In the genomic region with DNA sequence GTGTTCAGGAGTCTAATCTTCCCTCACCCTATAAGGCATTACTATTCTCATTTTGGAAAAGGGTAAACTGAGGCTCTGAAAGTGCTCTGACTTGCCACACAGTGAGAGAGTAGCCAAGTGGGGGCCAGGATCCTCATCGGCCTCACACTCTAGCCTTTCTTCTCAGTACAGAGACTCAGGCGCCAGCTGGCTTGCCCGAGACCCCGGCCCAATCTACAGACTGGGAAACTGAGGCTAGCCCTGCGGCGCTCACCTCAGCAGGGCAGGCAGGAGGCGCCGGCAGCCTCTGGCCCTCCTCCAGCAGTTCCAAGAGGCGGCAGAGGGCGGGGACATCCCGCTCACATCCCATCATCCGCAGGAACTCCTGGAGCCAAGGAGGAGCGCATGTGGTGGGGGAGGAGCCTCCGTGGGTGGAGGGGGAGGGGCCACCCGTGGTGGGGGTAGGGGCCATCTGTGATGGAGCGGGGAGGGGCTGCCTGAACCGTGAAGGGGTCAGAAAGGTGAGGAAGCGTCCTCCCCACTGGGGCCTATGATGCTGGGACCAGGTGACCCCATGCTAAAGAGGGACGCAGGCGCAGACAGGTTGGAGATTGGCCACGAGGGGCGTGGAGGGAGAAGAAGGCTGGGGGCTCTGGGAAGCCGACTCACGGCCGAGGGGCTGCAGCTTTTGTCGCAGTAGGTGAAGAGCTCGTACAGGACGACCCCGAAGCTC, we compare ENCODE assay signal across 9 cellular contexts. TPM values are rescaled to one million over a fixed set of nuclear protein-coding genes. Genes with fewer than 3 reads are reported as not detected.
DNase-seq lines count a peak whose midpoint lies in the region; ATAC-seq, FAIRE-seq and TF ChIP-seq lines count a peak whose summit lies in the region.
"Had no signal": no experiment of that assay in that cellular context is flagged by ENCODE, and none has a peak within 500 bp of the region (broad histone marks: within the 10 kb centered on the region; RNA-seq: fewer than 3 reads in every experiment).

No MANE protein-coding gene starts in this region.

- H3K4me2 ChIP-seq in A549: peak overlapping the region; percentile 100

- H3K27ac ChIP-seq in A549 (peak overlapping the region; percentile 88 to 89), HUES48 (ENCODE audit: low read depth, low read length) (peak overlapping the region; percentile 85)

- no peak for TF ChIP-seq RAD21 in A549 (conservative IDR thresholded peaks at IDR 0.05 in 1 of 2, IDR thresholded peaks at IDR 0.05 in 1 of 2)

- H3K9ac ChIP-seq in HUES48 (ENCODE audit: low read depth, low read length): peak overlapping the region; percentile 62

- FAIRE-seq in A549 (lab: Jason Lieb, UNC): no peak

- peaks cover 3% of the 10 kb centered on the region; the same call in 1 of the 2 replicates for H3K27me3 ChIP-seq in HUES48 (ENCODE audit: control insufficient read depth, insufficient read depth, low read length)

- H3K4me3 ChIP-seq in A549 (peak overlapping the region; percentile 55), HUES48 (ENCODE audit: low read depth, low read length) (peak overlapping the region; percentile 77)

- H3K4me3 Mint-ChIP-seq in WTC11: peak overlapping the region; percentile 83

- peaks cover 20% of the 10 kb centered on the region for H3K27me3 Mint-ChIP-seq in WTC11 (ENCODE audit: low read depth)

- TF ChIP-seq EP300 in A549 (IDR thresholded peaks at IDR 0.05): no peak

- DNase-seq in A549 (ENCODE audit: low read depth in 1 of 2, low spot score in 1 of 2) (peak; percentile 82 to 87), WTC11 (ENCODE audit: low spot score) (peak; percentile 92), iris pigment epithelial cell (ENCODE audit: low read depth) (peak; percentile 47), dedifferentiated amniotic fluid mesenchymal stem cell (ENCODE audit: extremely low spot score) (no peak)
- no peak for DNase-seq in activated effector memory CD4-positive, alpha-beta T cell treated with Interleukin-2 at 50 U/mL for 16 hours

- no peaks in the 10 kb centered on the region for H3K36me3 ChIP-seq in HUES48 (ENCODE audit: control insufficient read depth, insufficient read depth, low read length)

- POLR2A ChIA-PET in A549 (lab: Yijun Ruan, JAX) (interaction anchor here (0.7 to 1.3 kb wide), 5 partner anchors 13 to 111 kb away, joined by 3 to 9 read pairs (median 4); a partner anchor contains a TSS), WTC11 (lab: Charles Lee) (interaction anchor here (0.6 to 1.8 kb wide), 6 partner anchors 12 to 427 kb away, joined by 3 to 11 read pairs (median 6); a partner anchor contains a TSS)

- H3K36me3 Mint-ChIP-seq in WTC11: no peaks in the 10 kb centered on the region

- CTCF ChIA-PET in A549 (lab: Yijun Ruan, JAX): interaction anchor here (0.7 to 1.2 kb wide), 3 partner anchors 11 to 45 kb away, joined by 3 to 4 read pairs (median 3); a partner anchor contains a TSS
- CTCF ChIA-PET in WTC11 (lab: Charles Lee): interaction anchor here (0.6 to 1.8 kb wide), 24 partner anchors 12 to 693 kb away, joined by 3 to 35 read pairs (median 4); a partner anchor contains a TSS

- 2% methylated on average over 13 of the region's 29 CpGs for WGBS in A549 (ENCODE audit: missing lambda C conversion rate)

- no peaks in the 10 kb centered on the region for H3K9me3 Mint-ChIP-seq in WTC11

- H3K27ac Mint-ChIP-seq in WTC11: peak overlapping the region; percentile 99

- TF ChIP-seq CTCF in A549 (IDR thresholded peaks at IDR 0.05) (no peak), WTC11 (IDR thresholded peaks at IDR 0.05) (no peak)

- ATAC-seq in A549 (peak; percentile 79 to 84), WTC11 (peak; percentile 67), GM19452 (IDR thresholded peaks at IDR 0.05; ENCODE audit: unreplicated experiment) (no peak), GM18909 (IDR thresholded peaks at IDR 0.05; ENCODE audit: poor library complexity, unreplicated experiment) (no peak)

- H3K4me1 Mint-ChIP-seq in WTC11: peaks cover 18% of the 10 kb centered on the region

- no peak for TF ChIP-seq POLR2A in A549 (IDR thresholded peaks at IDR 0.05; ENCODE audit: low read length)

- H3K4me1 ChIP-seq in A549: peaks cover 4% of the 10 kb centered on the region; the same call in 1 of the 3 replicates
- peaks cover 5% of the 10 kb centered on the region; the same call in 1 of the 2 replicates for H3K4me1 ChIP-seq in HUES48 (ENCODE audit: control insufficient read depth, insufficient read depth, low read length)

- H3K9me3 ChIP-seq in A549 (no peaks in the 10 kb centered on the region), HUES48 (ENCODE audit: control insufficient read depth, insufficient read depth, low read length) (no peaks in the 10 kb centered on the region)

TF ChIP-seq in A549, 52 proteins besides CTCF, POLR2A, EP300 and RAD21 (continues in another document):
- TF ChIP-seq JUN (IDR thresholded peaks at IDR 0.05): 0 out of 5 replicates have a peak, but pooled peaks of 1 of the 2 experiments have one; percentile 8
- TF ChIP-seq, protein P1, sequence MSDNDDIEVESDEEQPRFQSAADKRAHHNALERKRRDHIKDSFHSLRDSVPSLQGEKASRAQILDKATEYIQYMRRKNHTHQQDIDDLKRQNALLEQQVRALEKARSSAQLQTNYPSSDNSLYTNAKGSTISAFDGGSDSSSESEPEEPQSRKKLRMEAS (IDR thresholded peaks at IDR 0.05): peak; percentile 47; the same call in 1 of the 2 replicates
- no peak for TF ChIP-seq ZC3H11A (IDR thresholded peaks at IDR 0.05)
- peak; percentile 85 for TF ChIP-seq KDM1A (IDR thresholded peaks at IDR 0.05; ENCODE audit: low read depth)

TF ChIP-seq in WTC11, 78 proteins besides CTCF, POLR2A, EP300 and RAD21 (continues in another document):
- no peak for TF ChIP-seq PRRX2 (CRISPR knock-in tag; IDR thresholded peaks at IDR 0.05)
- TF ChIP-seq GTF2I (CRISPR knock-in tag; conservative IDR thresholded peaks at IDR 0.05): peak; percentile 98
- TF ChIP-seq NR3C1 (CRISPR knock-in tag; conservative IDR thresholded peaks at IDR 0.05; ENCODE audit: low read depth): no peak
- no peak for TF ChIP-seq SMAD4 (CRISPR knock-in tag; IDR thresholded peaks at IDR 0.05)
- TF ChIP-seq, protein P2, sequence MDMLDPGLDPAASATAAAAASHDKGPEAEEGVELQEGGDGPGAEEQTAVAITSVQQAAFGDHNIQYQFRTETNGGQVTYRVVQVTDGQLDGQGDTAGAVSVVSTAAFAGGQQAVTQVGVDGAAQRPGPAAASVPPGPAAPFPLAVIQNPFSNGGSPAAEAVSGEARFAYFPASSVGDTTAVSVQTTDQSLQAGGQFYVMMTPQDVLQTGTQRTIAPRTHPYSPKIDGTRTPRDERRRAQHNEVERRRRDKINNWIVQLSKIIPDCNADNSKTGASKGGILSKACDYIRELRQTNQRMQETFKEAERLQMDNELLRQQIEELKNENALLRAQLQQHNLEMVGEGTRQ (CRISPR knock-in tag; IDR thresholded peaks at IDR 0.05): peak; percentile 74

RNA-seq across cellular contexts. Expression of a gene that starts 8.7 kb away (rescaled TPM):
- polyA plus RNA-seq in A549 (2011; rRNA removed) (0.27 and 1.2 TPM in 2 replicates), A549 (2017; fragmentation: RNase III; extraction: RNeasy Plus Mini Kit Qiagen cat#74134 plus additional on column Dnase treatment) (0.25 to 0.32 TPM (median 0.28 TPM) in 3 replicates)
- 0.13 and 0.49 TPM in 2 replicates for polyA plus RNA-seq in A549 (2012; cell fraction: cytosol; rRNA removed)
- 0.58 TPM in 1 of 2 replicates, not detected in the other for polyA plus RNA-seq in A549 (2012; cell fraction: nucleus; rRNA removed)
- 1.5 TPM in 1 of 2 replicates, not detected in the other for polyA minus RNA-seq in A549 (2011; rRNA and poly(A)+ RNA removed)
- total RNA-seq in WTC11 (2021): 0.79 to 1.2 TPM (median 1.2 TPM) in 3 replicates
- total RNA-seq: glomerular endothelial cell had no signal

RNA-seq across cellular contexts. Expression of a gene that starts 17.8 kb away (rescaled TPM):
- polyA plus RNA-seq in A549 (2011; rRNA removed): 0.89 and 1.2 TPM in 2 replicates
- polyA plus RNA-seq in A549 (2012; cell fraction: cytosol; rRNA removed): 0.26 and 0.38 TPM in 2 replicates
- 0.91 and 0.95 TPM in 2 replicates for polyA plus RNA-seq in A549 (2012; cell fraction: nucleus; rRNA removed)
- 0.24 to 0.40 TPM (median 0.31 TPM) in 3 replicates for polyA plus RNA-seq in A549 (2017; fragmentation: RNase III; extraction: RNeasy Plus Mini Kit Qiagen cat#74134 plus additional on column Dnase treatment)
- 2.6 and 2.8 TPM in 2 replicates for polyA minus RNA-seq in A549 (2011; rRNA and poly(A)+ RNA removed)
- 4.4 to 5.6 TPM (median 5.6 TPM) in 3 replicates for total RNA-seq in WTC11 (2021)

RNA-seq across cellular contexts. Expression of a gene that starts 29.7 kb away (rescaled TPM):
- 624 and 696 TPM in 2 replicates for polyA plus RNA-seq in A549 (2011; rRNA removed)
- polyA plus RNA-seq in A549 (2012; cell fraction: cytosol; rRNA removed): 1,715 and 1,844 TPM in 2 replicates
- 964 and 1,082 TPM in 2 replicates for polyA plus RNA-seq in A549 (2012; cell fraction: nucleus; rRNA removed)
- polyA plus RNA-seq in A549 (2017; fragmentation: RNase III; extraction: RNeasy Plus Mini Kit Qiagen cat#74134 plus additional on column Dnase treatment): 1,807 to 1,898 TPM (median 1,812 TPM) in 3 replicates
- 268 and 275 TPM in 2 replicates for polyA minus RNA-seq in A549 (2011; rRNA and poly(A)+ RNA removed)
- 2,950 to 3,448 TPM (median 3,445 TPM) in 3 replicates for total RNA-seq in WTC11 (2021)

RNA-seq across cellular contexts. Expression of a gene that starts 35.1 kb away (rescaled TPM):
- 2.7 and 4.8 TPM in 2 replicates for polyA plus RNA-seq in A549 (2011; rRNA removed)
- 0.61 and 0.80 TPM in 2 replicates for polyA plus RNA-seq in A549 (2012; cell fraction: cytosol; rRNA removed)
- polyA plus RNA-seq in A549 (2012; cell fraction: nucleus; rRNA removed): 2.0 and 2.8 TPM in 2 replicates
- 1.6 to 2.4 TPM (median 1.8 TPM) in 3 replicates for polyA plus RNA-seq in A549 (2017; fragmentation: RNase III; extraction: RNeasy Plus Mini Kit Qiagen cat#74134 plus additional on column Dnase treatment)
- 3.0 and 3.3 TPM in 2 replicates for polyA minus RNA-seq in A549 (2011; rRNA and poly(A)+ RNA removed)
- total RNA-seq in WTC11 (2021): 1.2 to 1.9 TPM (median 1.3 TPM) in 3 replicates
- total RNA-seq: glomerular endothelial cell had no signal

RNA-seq across cellular contexts. Expression of a gene that starts 41.7 kb away (rescaled TPM):
- 0.25 TPM in 2 replicates for polyA plus RNA-seq in A549 (2011; rRNA removed)
- polyA plus RNA-seq in A549 (2012; cell fraction: cytosol; rRNA removed): 0.08 and 0.09 TPM in 2 replicates
- polyA plus RNA-seq in A549 (2012; cell fraction: nucleus; rRNA removed): 0.29 and 0.44 TPM in 2 replicates
- polyA plus RNA-seq in A549 (2017; fragmentation: RNase III; extraction: RNeasy Plus Mini Kit Qiagen cat#74134 plus additional on column Dnase treatment): 0.06 to 0.20 TPM (median 0.13 TPM) in 3 replicates
- polyA minus RNA-seq in A549 (2011; rRNA and poly(A)+ RNA removed): 0.58 TPM in 2 replicates
- total RNA-seq in WTC11 (2021): 2.5 TPM in 3 replicates
- total RNA-seq: glomerular endothelial cell had no signal

Comparison
In these comparisons a context has a peak if more than half of its experiments do, and no peak if none do; other contexts are left out.
1. ATAC-seq: peak in A549 (2 of 2) and WTC11 (single experiment); none in GM19452 (single experiment) and GM18909 (single experiment).
2. DNase-seq: peak in A549 (2 of 2), WTC11 (single experiment) and iris pigment epithelial cell (single experiment); none in activated effector memory CD4-positive, alpha-beta T cell treated with Interleukin-2 at 50 U/mL for 16 hours (single experiment) and dedifferentiated amniotic fluid mesenchymal stem cell (single experiment).